In the genomic region with DNA sequence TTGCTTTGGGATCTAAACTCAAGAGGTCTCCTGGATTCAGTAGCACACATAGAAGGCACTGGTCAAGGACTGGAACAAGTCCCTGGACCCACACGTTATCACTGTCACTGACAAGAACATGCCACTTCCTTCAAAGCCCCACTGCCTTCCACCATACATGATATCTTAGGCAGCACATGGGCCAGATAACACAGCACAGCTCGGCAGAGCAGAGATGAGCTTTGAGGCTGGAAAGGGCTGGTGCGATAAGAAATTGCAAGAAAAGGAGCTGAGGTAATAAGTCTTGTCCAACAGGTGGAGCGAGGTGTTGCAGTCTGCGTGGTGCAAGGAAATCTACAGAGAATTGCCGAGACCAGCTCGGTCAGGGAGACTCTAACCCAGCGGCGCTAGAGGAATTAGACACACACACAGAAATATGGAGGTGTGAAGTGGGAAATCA, we compare ENCODE assay signal across 1 cellular context.
TF ChIP-seq lines count a peak whose summit lies in the region.

No MANE protein-coding gene starts in this region.

TF ChIP-seq in K562, 482 proteins besides CTCF, POLR2A, EP300 and RAD21 (continued from another document and continues in another):
- peak; percentile 88; the same call in 1 of the 2 replicates for TF ChIP-seq CHAMP1 (IDR thresholded peaks at IDR 0.05)
- peak; percentile 77 for TF ChIP-seq MAX (CRISPR knock-in tag; IDR thresholded peaks at IDR 0.05)
- no peak; the same call in 1 of the 2 replicates for TF ChIP-seq ZNF431 (CRISPR knock-in tag; IDR thresholded peaks at IDR 0.05)
- TF ChIP-seq BCL6 (CRISPR knock-in tag; IDR thresholded peaks at IDR 0.05) = no peak
- TF ChIP-seq NCOA4 (IDR thresholded peaks at IDR 0.05; ENCODE audit: partially characterized antibody) = no peak
- TF ChIP-seq, protein P1, sequence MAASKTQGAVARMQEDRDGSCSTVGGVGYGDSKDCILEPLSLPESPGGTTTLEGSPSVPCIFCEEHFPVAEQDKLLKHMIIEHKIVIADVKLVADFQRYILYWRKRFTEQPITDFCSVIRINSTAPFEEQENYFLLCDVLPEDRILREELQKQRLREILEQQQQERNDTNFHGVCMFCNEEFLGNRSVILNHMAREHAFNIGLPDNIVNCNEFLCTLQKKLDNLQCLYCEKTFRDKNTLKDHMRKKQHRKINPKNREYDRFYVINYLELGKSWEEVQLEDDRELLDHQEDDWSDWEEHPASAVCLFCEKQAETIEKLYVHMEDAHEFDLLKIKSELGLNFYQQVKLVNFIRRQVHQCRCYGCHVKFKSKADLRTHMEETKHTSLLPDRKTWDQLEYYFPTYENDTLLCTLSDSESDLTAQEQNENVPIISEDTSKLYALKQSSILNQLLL (CRISPR knock-in tag; IDR thresholded peaks at IDR 0.05; ENCODE audit: borderline replicate concordance) = no peak
- no peak for TF ChIP-seq ZNF24 (IDR thresholded peaks at IDR 0.05)
- TF ChIP-seq, protein P2, sequence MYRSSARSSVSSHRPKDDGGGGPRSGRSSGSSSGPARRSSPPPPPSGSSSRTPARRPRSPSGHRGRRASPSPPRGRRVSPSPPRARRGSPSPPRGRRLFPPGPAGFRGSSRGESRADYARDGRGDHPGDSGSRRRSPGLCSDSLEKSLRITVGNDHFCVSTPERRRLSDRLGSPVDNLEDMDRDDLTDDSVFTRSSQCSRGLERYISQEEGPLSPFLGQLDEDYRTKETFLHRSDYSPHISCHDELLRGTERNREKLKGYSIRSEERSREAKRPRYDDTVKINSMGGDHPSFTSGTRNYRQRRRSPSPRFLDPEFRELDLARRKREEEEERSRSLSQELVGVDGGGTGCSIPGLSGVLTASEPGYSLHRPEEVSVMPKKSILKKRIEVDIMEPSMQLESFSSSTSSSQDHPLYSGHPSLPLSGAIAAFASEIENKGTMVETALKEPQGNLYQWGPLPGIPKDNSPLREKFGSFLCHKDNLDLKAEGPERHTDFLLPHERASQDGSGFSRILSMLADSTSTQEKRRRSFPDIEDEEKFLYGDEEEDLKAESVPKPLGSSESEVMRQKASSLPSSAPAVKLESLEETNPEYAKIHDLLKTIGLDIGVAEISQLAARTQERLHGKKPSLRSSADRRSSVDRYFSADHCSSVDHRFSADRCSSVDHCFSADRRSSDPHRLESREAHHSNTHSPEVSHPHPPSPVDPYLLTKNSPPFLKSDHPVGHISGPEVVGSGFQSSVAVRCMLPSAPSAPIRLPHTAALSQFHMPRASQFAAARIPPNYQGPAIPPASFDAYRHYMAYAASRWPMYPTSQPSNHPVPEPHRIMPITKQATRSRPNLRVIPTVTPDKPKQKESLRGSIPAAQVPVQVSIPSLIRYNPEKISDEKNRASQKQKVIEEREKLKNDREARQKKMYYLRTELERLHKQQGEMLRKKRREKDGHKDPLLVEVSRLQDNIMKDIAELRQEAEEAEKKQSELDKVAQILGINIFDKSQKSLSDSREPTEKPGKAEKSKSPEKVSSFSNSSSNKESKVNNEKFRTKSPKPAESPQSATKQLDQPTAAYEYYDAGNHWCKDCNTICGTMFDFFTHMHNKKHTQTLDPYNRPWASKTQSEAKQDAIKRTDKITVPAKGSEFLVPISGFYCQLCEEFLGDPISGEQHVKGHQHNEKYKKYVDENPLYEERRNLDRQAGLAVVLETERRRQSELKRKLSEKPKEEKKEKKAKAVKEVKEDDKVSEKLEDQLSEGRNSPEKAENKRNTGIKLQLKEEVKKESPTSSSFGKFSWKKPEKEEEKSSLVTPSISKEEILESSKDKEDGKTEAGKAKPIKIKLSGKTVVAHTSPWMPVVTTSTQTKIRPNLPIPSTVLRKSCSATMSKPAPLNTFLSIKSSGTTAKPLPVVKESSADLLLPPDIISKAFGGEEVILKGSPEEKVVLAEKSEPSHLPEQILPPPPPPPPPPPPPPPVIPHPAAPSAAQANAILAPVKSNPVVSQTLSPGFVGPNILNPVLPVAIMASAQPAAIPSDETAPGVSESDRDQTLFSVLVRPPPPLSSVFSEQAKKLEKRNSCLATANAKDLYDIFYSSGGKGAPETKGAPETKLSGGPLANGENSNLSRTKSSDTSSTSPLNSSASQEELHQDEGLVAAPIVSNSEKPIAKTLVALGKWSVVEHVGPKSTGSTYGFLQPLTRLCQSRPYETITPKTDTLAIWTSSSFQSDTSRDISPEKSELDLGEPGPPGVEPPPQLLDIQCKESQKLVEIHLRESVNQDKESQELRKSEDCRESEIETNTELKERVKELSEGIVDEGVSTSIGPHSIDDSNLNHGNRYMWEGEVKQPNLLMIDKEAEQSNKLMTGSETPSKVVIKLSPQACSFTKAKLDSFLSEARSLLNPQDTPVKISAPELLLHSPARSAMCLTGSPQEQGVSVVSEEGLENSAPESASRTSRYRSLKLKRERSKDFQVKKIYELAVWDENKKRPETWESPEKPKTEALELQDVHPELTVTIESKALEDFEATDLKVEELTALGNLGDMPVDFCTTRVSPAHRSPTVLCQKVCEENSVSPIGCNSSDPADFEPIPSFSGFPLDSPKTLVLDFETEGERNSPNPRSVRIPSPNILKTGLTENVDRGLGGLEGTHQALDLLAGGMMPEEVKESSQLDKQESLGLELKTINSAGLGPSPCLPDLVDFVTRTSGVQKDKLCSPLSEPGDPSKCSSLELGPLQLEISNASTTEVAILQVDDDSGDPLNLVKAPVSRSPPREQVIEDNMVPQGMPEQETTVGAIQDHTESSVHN (IDR thresholded peaks at IDR 0.05; ENCODE audit: borderline replicate concordance in 1 of 2, low read depth in 1 of 2) = no peak
- TF ChIP-seq PTBP1 (IDR thresholded peaks at IDR 0.05; ENCODE audit: low read depth, low read length) = no peak
- peak; percentile 94 for TF ChIP-seq CTBP1 (IDR thresholded peaks at IDR 0.05; ENCODE audit: borderline replicate concordance)
- TF ChIP-seq, protein P3, sequence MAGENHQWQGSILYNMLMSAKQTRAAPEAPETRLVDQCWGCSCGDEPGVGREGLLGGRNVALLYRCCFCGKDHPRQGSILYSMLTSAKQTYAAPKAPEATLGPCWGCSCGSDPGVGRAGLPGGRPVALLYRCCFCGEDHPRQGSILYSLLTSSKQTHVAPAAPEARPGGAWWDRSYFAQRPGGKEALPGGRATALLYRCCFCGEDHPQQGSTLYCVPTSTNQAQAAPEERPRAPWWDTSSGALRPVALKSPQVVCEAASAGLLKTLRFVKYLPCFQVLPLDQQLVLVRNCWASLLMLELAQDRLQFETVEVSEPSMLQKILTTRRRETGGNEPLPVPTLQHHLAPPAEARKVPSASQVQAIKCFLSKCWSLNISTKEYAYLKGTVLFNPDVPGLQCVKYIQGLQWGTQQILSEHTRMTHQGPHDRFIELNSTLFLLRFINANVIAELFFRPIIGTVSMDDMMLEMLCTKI (IDR thresholded peaks at IDR 0.05; ENCODE audit: partially characterized antibody) = no peak
- peak; percentile 100 for TF ChIP-seq CBFA2T3 (IDR thresholded peaks at IDR 0.05)
- TF ChIP-seq, protein P4, sequence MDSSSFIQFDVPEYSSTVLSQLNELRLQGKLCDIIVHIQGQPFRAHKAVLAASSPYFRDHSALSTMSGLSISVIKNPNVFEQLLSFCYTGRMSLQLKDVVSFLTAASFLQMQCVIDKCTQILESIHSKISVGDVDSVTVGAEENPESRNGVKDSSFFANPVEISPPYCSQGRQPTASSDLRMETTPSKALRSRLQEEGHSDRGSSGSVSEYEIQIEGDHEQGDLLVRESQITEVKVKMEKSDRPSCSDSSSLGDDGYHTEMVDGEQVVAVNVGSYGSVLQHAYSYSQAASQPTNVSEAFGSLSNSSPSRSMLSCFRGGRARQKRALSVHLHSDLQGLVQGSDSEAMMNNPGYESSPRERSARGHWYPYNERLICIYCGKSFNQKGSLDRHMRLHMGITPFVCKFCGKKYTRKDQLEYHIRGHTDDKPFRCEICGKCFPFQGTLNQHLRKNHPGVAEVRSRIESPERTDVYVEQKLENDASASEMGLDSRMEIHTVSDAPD (CRISPR knock-in tag; IDR thresholded peaks at IDR 0.05) = no peak
- TF ChIP-seq E2F5 (CRISPR knock-in tag; IDR thresholded peaks at IDR 0.05) = no peak
- TF ChIP-seq, protein P5, sequence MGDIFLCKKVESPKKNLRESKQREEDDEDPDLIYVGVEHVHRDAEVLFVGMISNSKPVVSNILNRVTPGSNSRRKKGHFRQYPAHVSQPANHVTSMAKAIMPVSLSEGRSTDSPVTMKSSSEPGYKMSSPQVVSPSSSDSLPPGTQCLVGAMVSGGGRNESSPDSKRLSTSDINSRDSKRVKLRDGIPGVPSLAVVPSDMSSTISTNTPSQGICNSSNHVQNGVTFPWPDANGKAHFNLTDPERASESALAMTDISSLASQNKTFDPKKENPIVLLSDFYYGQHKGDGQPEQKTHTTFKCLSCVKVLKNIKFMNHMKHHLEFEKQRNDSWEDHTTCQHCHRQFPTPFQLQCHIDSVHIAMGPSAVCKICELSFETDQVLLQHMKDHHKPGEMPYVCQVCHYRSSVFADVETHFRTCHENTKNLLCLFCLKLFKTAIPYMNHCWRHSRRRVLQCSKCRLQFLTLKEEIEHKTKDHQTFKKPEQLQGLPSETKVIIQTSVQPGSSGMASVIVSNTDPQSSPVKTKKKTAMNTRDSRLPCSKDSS (IDR thresholded peaks at IDR 0.05; ENCODE audit: low read depth, partially characterized antibody) = no peak
- peak; percentile 79; the same call in 1 of the 2 replicates for TF ChIP-seq ELF4 (CRISPR knock-in tag; IDR thresholded peaks at IDR 0.05)
- no peak for TF ChIP-seq MAFK (IDR thresholded peaks at IDR 0.05; ENCODE audit: low read length)
- TF ChIP-seq MTA3 (IDR thresholded peaks at IDR 0.05; ENCODE audit: borderline replicate concordance) = 0 out of 2 replicates have a peak, but pooled peaks have one; percentile 61
- TF ChIP-seq SREBF2 (CRISPR knock-in tag; IDR thresholded peaks at IDR 0.05) = no peak
- no peak for TF ChIP-seq PRPF4 (IDR thresholded peaks at IDR 0.05; ENCODE audit: insufficient read depth, low read depth, low read length, poor library complexity, severe bottlenecking)
- TF ChIP-seq BHLHE40 (IDR thresholded peaks at IDR 0.05; ENCODE audit: low read length) = peak; percentile 78
- TF ChIP-seq CREBBP (IDR thresholded peaks at IDR 0.05; ENCODE audit: low read depth, low read length) = no peak
- TF ChIP-seq ZNF57 (CRISPR knock-in tag; IDR thresholded peaks at IDR 0.05) = no peak
- TF ChIP-seq KLF6 (CRISPR knock-in tag; IDR thresholded peaks at IDR 0.05; ENCODE audit: borderline replicate concordance) = no peak
- no peak for TF ChIP-seq RBM34 (IDR thresholded peaks at IDR 0.05; ENCODE audit: borderline replicate concordance, insufficient read depth, low read length)
- no peak for TF ChIP-seq RBM25 (IDR thresholded peaks at IDR 0.05; ENCODE audit: low read depth, low read length, severe bottlenecking)
- peak; percentile 88 for TF ChIP-seq ZBED1 (IDR thresholded peaks at IDR 0.05)
- peak; percentile 91 for TF ChIP-seq BCOR (IDR thresholded peaks at IDR 0.05)
- TF ChIP-seq, protein P6, sequence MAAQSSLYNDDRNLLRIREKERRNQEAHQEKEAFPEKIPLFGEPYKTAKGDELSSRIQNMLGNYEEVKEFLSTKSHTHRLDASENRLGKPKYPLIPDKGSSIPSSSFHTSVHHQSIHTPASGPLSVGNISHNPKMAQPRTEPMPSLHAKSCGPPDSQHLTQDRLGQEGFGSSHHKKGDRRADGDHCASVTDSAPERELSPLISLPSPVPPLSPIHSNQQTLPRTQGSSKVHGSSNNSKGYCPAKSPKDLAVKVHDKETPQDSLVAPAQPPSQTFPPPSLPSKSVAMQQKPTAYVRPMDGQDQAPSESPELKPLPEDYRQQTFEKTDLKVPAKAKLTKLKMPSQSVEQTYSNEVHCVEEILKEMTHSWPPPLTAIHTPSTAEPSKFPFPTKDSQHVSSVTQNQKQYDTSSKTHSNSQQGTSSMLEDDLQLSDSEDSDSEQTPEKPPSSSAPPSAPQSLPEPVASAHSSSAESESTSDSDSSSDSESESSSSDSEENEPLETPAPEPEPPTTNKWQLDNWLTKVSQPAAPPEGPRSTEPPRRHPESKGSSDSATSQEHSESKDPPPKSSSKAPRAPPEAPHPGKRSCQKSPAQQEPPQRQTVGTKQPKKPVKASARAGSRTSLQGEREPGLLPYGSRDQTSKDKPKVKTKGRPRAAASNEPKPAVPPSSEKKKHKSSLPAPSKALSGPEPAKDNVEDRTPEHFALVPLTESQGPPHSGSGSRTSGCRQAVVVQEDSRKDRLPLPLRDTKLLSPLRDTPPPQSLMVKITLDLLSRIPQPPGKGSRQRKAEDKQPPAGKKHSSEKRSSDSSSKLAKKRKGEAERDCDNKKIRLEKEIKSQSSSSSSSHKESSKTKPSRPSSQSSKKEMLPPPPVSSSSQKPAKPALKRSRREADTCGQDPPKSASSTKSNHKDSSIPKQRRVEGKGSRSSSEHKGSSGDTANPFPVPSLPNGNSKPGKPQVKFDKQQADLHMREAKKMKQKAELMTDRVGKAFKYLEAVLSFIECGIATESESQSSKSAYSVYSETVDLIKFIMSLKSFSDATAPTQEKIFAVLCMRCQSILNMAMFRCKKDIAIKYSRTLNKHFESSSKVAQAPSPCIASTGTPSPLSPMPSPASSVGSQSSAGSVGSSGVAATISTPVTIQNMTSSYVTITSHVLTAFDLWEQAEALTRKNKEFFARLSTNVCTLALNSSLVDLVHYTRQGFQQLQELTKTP (IDR thresholded peaks at IDR 0.05; ENCODE audit: low read depth in 1 of 2, partially characterized antibody in 2 of 2) = peak in 1 of 2 experiments; percentile 61
- TF ChIP-seq FOXM1 (IDR thresholded peaks at IDR 0.05; ENCODE audit: low read depth) = peak; percentile 94
- no peak for TF ChIP-seq FOXM1 (CRISPR knock-in tag; IDR thresholded peaks at IDR 0.05; ENCODE audit: low read depth)
